Comparison of ENCODE assay signal across 12 cellular contexts in the genomic region with DNA sequence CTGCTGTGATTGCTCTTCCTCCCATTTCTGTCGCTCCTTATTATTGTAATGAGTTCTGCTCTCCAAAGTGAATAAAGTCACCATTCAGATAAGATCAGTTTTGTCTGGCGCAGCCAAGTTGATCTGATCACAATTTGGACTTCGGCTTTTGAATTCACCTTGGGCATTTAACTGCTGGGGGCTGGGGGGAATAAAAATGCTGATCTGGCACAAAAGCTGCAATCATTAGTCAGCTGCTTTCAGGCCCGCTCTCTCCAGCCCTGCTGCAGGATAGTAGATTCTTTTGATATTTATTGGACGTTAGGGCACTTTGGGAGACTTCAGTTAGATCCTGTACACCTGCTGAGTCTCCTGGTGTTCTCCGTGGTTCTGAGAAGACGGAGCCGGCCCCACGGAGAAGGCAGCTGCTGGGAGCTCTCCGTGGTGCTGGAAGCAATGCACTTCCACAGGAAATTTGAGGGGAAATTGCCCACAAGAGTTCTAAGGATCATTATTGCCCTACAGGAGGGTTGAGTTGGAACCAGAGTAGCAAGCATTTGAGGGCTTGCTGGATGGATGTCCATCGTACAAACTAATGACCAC. TPM values are rescaled to one million over a fixed set of nuclear protein-coding genes. Genes with fewer than 3 reads are reported as not detected.
DNase-seq lines count a peak whose midpoint lies in the region; ATAC-seq and FAIRE-seq lines count a peak whose summit lies in the region.
"Had no signal": no experiment of that assay in that cellular context is flagged by ENCODE, and none has a peak within 500 bp of the region (broad histone marks: within the 10 kb centered on the region; RNA-seq: fewer than 3 reads in every experiment).

No MANE protein-coding gene starts in this region.

- no peak overlapping the region for H3K4me3 Mint-ChIP-seq in activated CD8-positive, alpha-beta T cell treated with anti-CD3 and anti-CD28 coated beads, Interleukin-2, amount 10 ng/mL, durations not matched to agents 7 days and 5 days
- H3K4me3 Mint-ChIP-seq: stimulated activated effector memory CD8-positive, alpha-beta T cell treated with anti-CD3 and anti-CD28 coated beads, Interleukin-12 subunit alpha, Interleukin-12 subunit beta, amount 100 ng/mL, for 72 hours had no signal

- no peak overlapping the region for H3K27ac Mint-ChIP-seq in activated CD8-positive, alpha-beta T cell treated with anti-CD3 and anti-CD28 coated beads, Interleukin-2, amount 10 ng/mL, durations not matched to agents 7 days and 5 days
- H3K27ac Mint-ChIP-seq: stimulated activated effector memory CD8-positive, alpha-beta T cell treated with anti-CD3 and anti-CD28 coated beads, Interleukin-12 subunit alpha, Interleukin-12 subunit beta, amount 100 ng/mL, for 72 hours had no signal

- no peak for ATAC-seq in activated CD8-positive, alpha-beta T cell treated with anti-CD3 and anti-CD28 coated beads, Interleukin-2, amount 10 ng/mL, durations not matched to agents 7 days and 5 days
- ATAC-seq in GM18858 (IDR thresholded peaks at IDR 0.05; ENCODE audit: unreplicated experiment), result no peak
- no peak for ATAC-seq in GM18868 (IDR thresholded peaks at IDR 0.05; ENCODE audit: unreplicated experiment)
- ATAC-seq in HG03175 (IDR thresholded peaks at IDR 0.05; ENCODE audit: unreplicated experiment), result no peak
- ATAC-seq: stimulated activated effector memory CD8-positive, alpha-beta T cell treated with anti-CD3 and anti-CD28 coated beads, Interleukin-12 subunit alpha, Interleukin-12 subunit beta, amount 100 ng/mL, for 72 hours had no signal

- no peaks in the 10 kb centered on the region for H3K36me3 Mint-ChIP-seq in activated CD8-positive, alpha-beta T cell treated with anti-CD3 and anti-CD28 coated beads, Interleukin-2, amount 10 ng/mL, durations not matched to agents 7 days and 5 days (ENCODE audit: low read depth)
- H3K36me3 Mint-ChIP-seq: stimulated activated effector memory CD8-positive, alpha-beta T cell treated with anti-CD3 and anti-CD28 coated beads, Interleukin-12 subunit alpha, Interleukin-12 subunit beta, amount 100 ng/mL, for 72 hours had no signal

- DNase-seq in Daoy (ENCODE audit: low read depth) (peak; percentile 7), HTR-8/SVneo (ENCODE audit: insufficient read length, low spot score) (peak; percentile 24), left kidney (ENCODE audit: low read depth, low spot score) (peak; percentile 85)
- DNase-seq in activated CD8-positive, alpha-beta T cell treated with anti-CD3 and anti-CD28 coated beads, Interleukin-2, amount 10 ng/mL, durations not matched to agents 7 days and 5 days, result peak; percentile 28
- no peak for DNase-seq in stimulated activated naive CD4-positive, alpha-beta T cell treated with Interleukin-2 at 50 U/mL for 16 hours (lab: John Stamatoyannopoulos, UW)
- DNase-seq: DMS153 had no signal

- H3K27me3 Mint-ChIP-seq in activated CD8-positive, alpha-beta T cell treated with anti-CD3 and anti-CD28 coated beads, Interleukin-2, amount 10 ng/mL, durations not matched to agents 7 days and 5 days (ENCODE audit: low read depth), result peaks cover 2% of the 10 kb centered on the region

- no peaks in the 10 kb centered on the region for H3K4me1 Mint-ChIP-seq in activated CD8-positive, alpha-beta T cell treated with anti-CD3 and anti-CD28 coated beads, Interleukin-2, amount 10 ng/mL, durations not matched to agents 7 days and 5 days (ENCODE audit: low read depth)
- H3K4me1 Mint-ChIP-seq: stimulated activated effector memory CD8-positive, alpha-beta T cell treated with anti-CD3 and anti-CD28 coated beads, Interleukin-12 subunit alpha, Interleukin-12 subunit beta, amount 100 ng/mL, for 72 hours had no signal

- POLR2A ChIA-PET in activated CD8-positive, alpha-beta T cell treated with anti-CD3 and anti-CD28 coated beads, Interleukin-2, amount 10 ng/mL, durations not matched to agents 7 days and 5 days (lab: Charles Lee), result no interaction called here

- H3K9me3 Mint-ChIP-seq in activated CD8-positive, alpha-beta T cell treated with anti-CD3 and anti-CD28 coated beads, Interleukin-2, amount 10 ng/mL, durations not matched to agents 7 days and 5 days (ENCODE audit: insufficient read depth), result no peaks in the 10 kb centered on the region

- no peak for FAIRE-seq in HTR-8/SVneo (lab: Jason Lieb, UNC)
- FAIRE-seq: islet of Langerhans, RCC 7860 had no signal

- CTCF ChIA-PET in activated CD8-positive, alpha-beta T cell treated with anti-CD3 and anti-CD28 coated beads, Interleukin-2, amount 10 ng/mL, durations not matched to agents 7 days and 5 days (lab: Charles Lee), result no interaction called here

RNA-seq across cellular contexts. Expression of gene NRXN3, which starts 12.2 kb away (rescaled TPM):
- 0.11 and 0.68 TPM in 2 replicates for total RNA-seq in Daoy (2014; rRNA removed; shearing (Covaris generic))
- not detected for total RNA-seq in activated CD8-positive, alpha-beta T cell treated with anti-CD3 and anti-CD28 coated beads, Interleukin-2, amount 10 ng/mL, durations not matched to agents 7 days and 5 days
